In genomic region chr15:90031231-90031791, GRCh38 we compare ENCODE assay signal across 9 cellular contexts. TPM values are rescaled to one million over a fixed set of nuclear protein-coding genes. Genes with fewer than 3 reads are reported as not detected.
DNase-seq lines count a peak whose midpoint lies in the region; ATAC-seq, FAIRE-seq and TF ChIP-seq lines count a peak whose summit lies in the region.
"Had no signal": no experiment of that assay in that cellular context is flagged by ENCODE, and none has a peak within 500 bp of the region (broad histone marks: within the 10 kb centered on the region; RNA-seq: fewer than 3 reads in every experiment).

No MANE protein-coding gene starts in this region.

- H3K27me3 Mint-ChIP-seq in activated naive CD4-positive, alpha-beta T cell treated with anti-CD3 and anti-CD28 coated beads, Interleukin-2, amount 10 ng/mL, durations not matched to agents 7 days and 5 days, result no peaks in the 10 kb centered on the region
- H3K27me3 Mint-ChIP-seq: brain had no signal

- no peak overlapping the region for H2BK15ac ChIP-seq in H1 (ENCODE audit: low read length)

- no peak overlapping the region for H3K23ac ChIP-seq in H1 (ENCODE audit: insufficient read length)

- no peak overlapping the region for H3K4me3 ChIP-seq in H1 (ENCODE audit: extremely low read depth in 1 of 4, insufficient read depth in 2 of 4, low read depth in 3 of 4, low read length in 4 of 4)
- H3K4me3 ChIP-seq in skin epidermis, result no peak overlapping the region

- H2BK5ac ChIP-seq in H1 (ENCODE audit: low read depth, low read length), result no peak overlapping the region

- no peaks in the 10 kb centered on the region for H3K27me3 ChIP-seq in H1 (replicated peaks in 1 of 4; ENCODE audit: control insufficient read depth in 3 of 4, extremely low read depth in 1 of 4, insufficient read depth in 3 of 4, low read length in 3 of 4)

- 75% methylated on average over 8 of the region's 8 CpGs; no CpG with 5 or more reads in 1 of the 2 experiments for WGBS in H1 (ENCODE audit: extremely low coverage in 1 of 2, insufficient coverage in 1 of 2, insufficient read length in 1 of 2, insufficient replicate concordance in 2 of 2, low coverage in 1 of 2, low lambda C conversion rate in 2 of 2, missing lambda C conversion rate in 1 of 2), 2 experiments

- TF ChIP-seq EP300 in H1 (IDR thresholded peaks at IDR 0.05; ENCODE audit: borderline replicate concordance in 1 of 2, low read depth in 2 of 2, low read length in 2 of 2), result no peak

- H3K27ac Mint-ChIP-seq in activated naive CD4-positive, alpha-beta T cell treated with anti-CD3 and anti-CD28 coated beads, Interleukin-2, amount 10 ng/mL, durations not matched to agents 7 days and 5 days, result peak overlapping the region; percentile 84

- no peak for TF ChIP-seq CTCF in H1 (IDR thresholded peaks at IDR 0.05; ENCODE audit: control extremely low read depth in 1 of 3, insufficient read depth in 1 of 3, low read depth in 1 of 3, low read length in 3 of 3)

- no peak overlapping the region for H2BK120ac ChIP-seq in H1 (replicated peaks; ENCODE audit: low read depth, low read length)

- no peak overlapping the region for H3K4me2 ChIP-seq in H1 (ENCODE audit: insufficient read depth in 1 of 2, low read depth in 2 of 2, low read length in 2 of 2)

- H3K18ac ChIP-seq in H1 (ENCODE audit: extremely low read depth, low read length), result 0 out of 2 replicates have a peak overlapping the region, but pooled peaks have one; percentile 43

- no peak for TF ChIP-seq POLR2A in H1 (IDR thresholded peaks at IDR 0.05; ENCODE audit: control extremely low read depth in 1 of 2, low read depth in 2 of 2, low read length in 2 of 2)

- peaks cover 0 to 16% (median 5%) of the 10 kb centered on the region in 4 experiments; a peak in 4 of 7 replicates for H3K4me1 ChIP-seq in H1 (replicated peaks in 1 of 4; ENCODE audit: control insufficient read depth in 3 of 4, insufficient read depth in 4 of 4, low read length in 3 of 4)

- H3K36me3 Mint-ChIP-seq in activated naive CD4-positive, alpha-beta T cell treated with anti-CD3 and anti-CD28 coated beads, Interleukin-2, amount 10 ng/mL, durations not matched to agents 7 days and 5 days, result peaks cover 13% of the 10 kb centered on the region

- peak; percentile 90 for ATAC-seq in HG02623 (IDR thresholded peaks at IDR 0.05; ENCODE audit: unreplicated experiment)

- H3K36me3 ChIP-seq in H1 (ENCODE audit: control insufficient read depth in 2 of 4, insufficient read depth in 4 of 4, low read length in 3 of 4), result no peaks in the 10 kb centered on the region

- H2BK12ac ChIP-seq in H1 (ENCODE audit: low read depth, low read length), result no peak overlapping the region

- TF ChIP-seq RAD21 in H1 (IDR thresholded peaks at IDR 0.05 in 1 of 2, conservative IDR thresholded peaks at IDR 0.05 in 1 of 2; ENCODE audit: low read depth in 2 of 2, low read length in 2 of 2), result no peak

- peaks cover 7% of the 10 kb centered on the region for H3K9me3 Mint-ChIP-seq in activated naive CD4-positive, alpha-beta T cell treated with anti-CD3 and anti-CD28 coated beads, Interleukin-2, amount 10 ng/mL, durations not matched to agents 7 days and 5 days

- peaks cover 2 to 3% of the 10 kb centered on the region in 2 experiments for H4K20me1 ChIP-seq in H1 (replicated peaks in 1 of 2; ENCODE audit: control insufficient read depth in 1 of 2, insufficient read depth in 2 of 2, low read length in 2 of 2)

- FAIRE-seq in H1 (lab: Jason Lieb, UNC), result no peak

- peaks cover 62% of the 10 kb centered on the region for H3K4me1 Mint-ChIP-seq in activated naive CD4-positive, alpha-beta T cell treated with anti-CD3 and anti-CD28 coated beads, Interleukin-2, amount 10 ng/mL, durations not matched to agents 7 days and 5 days

- H3K56ac ChIP-seq in H1 (replicated peaks; ENCODE audit: insufficient read length, low read depth, low read length), result no peak overlapping the region

- H2AK5ac ChIP-seq in H1 (ENCODE audit: low read depth, low read length), result no peak overlapping the region

- no peaks in the 10 kb centered on the region for H3K9me3 ChIP-seq in H1 (ENCODE audit: insufficient read depth in 2 of 2, low read depth in 1 of 2, low read length in 1 of 2)

- CTCF ChIA-PET in activated naive CD4-positive, alpha-beta T cell treated with anti-CD3 and anti-CD28 coated beads, Interleukin-2, amount 10 ng/mL, durations not matched to agents 7 days and 5 days (lab: Charles Lee), result interaction anchor here (5.3 kb wide), 1 partner anchor 39 kb away, joined by 17 read pairs; no protein-coding TSS in a partner anchor
- CTCF ChIA-PET in H1 (lab: Charles Lee; ENCODE audit: partially characterized antibody), result interaction anchor here (1.0 to 2.1 kb wide), 9 partner anchors 8 to 60 kb away, joined by 3 to 5 read pairs (median 3); no protein-coding TSS in a partner anchor

- peaks cover 2% of the 10 kb centered on the region; the same call in 1 of the 2 replicates for H3K23me2 ChIP-seq in H1 (ENCODE audit: low read depth, low read length)

- H3K14ac ChIP-seq in H1 (ENCODE audit: insufficient read length), result no peak overlapping the region

- peaks cover 2% of the 10 kb centered on the region; the same call in 1 of the 2 replicates for H3K79me1 ChIP-seq in H1 (ENCODE audit: low read depth, low read length)

- H3K27ac ChIP-seq in H1 (ENCODE audit: low read depth, low read length) (no peak overlapping the region), skin epidermis (peak overlapping the region in 16 of 21 experiments; percentile 1 to 87 (median 54))

- no peak overlapping the region for H3K4ac ChIP-seq in H1 (replicated peaks; ENCODE audit: insufficient read length, low read depth, low read length)

- POLR2A ChIA-PET in H1 (lab: Charles Lee; ENCODE audit: partially characterized antibody), result interaction anchor here (1.4 to 1.8 kb wide), 2 partner anchors 18 to 28 kb away, joined by 4 to 5 read pairs; no protein-coding TSS in a partner anchor

- H4K91ac ChIP-seq in H1 (replicated peaks; ENCODE audit: insufficient read length, low read length), result no peak overlapping the region

- no peak overlapping the region for H4K5ac ChIP-seq in H1 (ENCODE audit: insufficient read length, low read depth, low read length)

- H3K9ac ChIP-seq in H1 (replicated peaks in 1 of 4; ENCODE audit: extremely low read depth in 1 of 4, low read depth in 3 of 4, low read length in 3 of 4), result no peak overlapping the region

- peaks cover 0 to 8% of the 10 kb centered on the region in 2 experiments; a peak in 1 of 4 replicates for H3K79me2 ChIP-seq in H1 (ENCODE audit: control insufficient read depth in 1 of 2, insufficient read depth in 2 of 2, low read length in 2 of 2)

- DNase-seq in activated naive CD4-positive, alpha-beta T cell treated with anti-CD3 and anti-CD28 coated beads, Interleukin-2, amount 10 ng/mL, durations not matched to agents 7 days and 5 days, result peak; percentile 36
- DNase-seq in activated naive CD4-positive, alpha-beta T cell treated with anti-CD3 and anti-CD28 coated beads, Interleukin-2, amount 50 U/mL, for 16 hours, result no peak
- peak; percentile 35 for DNase-seq in NCI-H526 treated with DMSO at 0.1 percent for 48 hours (lab: John Stamatoyannopoulos, UW)
- DNase-seq in H1 (ENCODE audit: low read depth in 1 of 2, low spot score in 2 of 2), result no peak
- DNase-seq in superior temporal gyrus (ENCODE audit: extremely low spot score), result no peak
- no peak for DNase-seq in cerebellum (ENCODE audit: low spot score)

- no peak overlapping the region for H2AFZ ChIP-seq in H1 (ENCODE audit: low read length)

- H2BK20ac ChIP-seq in H1 (ENCODE audit: low read length), result no peak overlapping the region

- no peak overlapping the region for H3K4me3 Mint-ChIP-seq in activated naive CD4-positive, alpha-beta T cell treated with anti-CD3 and anti-CD28 coated beads, Interleukin-2, amount 10 ng/mL, durations not matched to agents 7 days and 5 days
- H3K4me3 Mint-ChIP-seq: brain had no signal

- H4K8ac ChIP-seq in H1 (ENCODE audit: extremely low read depth, insufficient read depth, low read length), result no peak overlapping the region

TF ChIP-seq in H1, 55 proteins besides CTCF, POLR2A, EP300 and RAD21:
- TF ChIP-seq KDM4A (IDR thresholded peaks at IDR 0.05; ENCODE audit: low read depth, low read length, severe bottlenecking) (no peak), SUZ12 (IDR thresholded peaks at IDR 0.05; ENCODE audit: low read length) (no peak), EGR1 (IDR thresholded peaks at IDR 0.05; ENCODE audit: borderline replicate concordance, low read depth, low read length) (no peak)

RNA-seq across cellular contexts. Expression of gene ZNF710, which starts 30.2 kb away (rescaled TPM):
- total RNA-seq in H1 (2021; fragmentation: NEBNext Ultra II Directional; extraction: Animal tissue kit (Norgen Biotek cat#: 25700)), result 24.0 and 26.2 TPM in 2 replicates
- 10.5 and 14.4 TPM in 2 replicates for polyA plus RNA-seq in H1 (2011; rRNA removed)
- polyA plus RNA-seq in H1 (2011; cell fraction: cytosol; rRNA removed), result 6.5 TPM
- 10.5 TPM for polyA plus RNA-seq in H1 (2011; cell fraction: nucleus; rRNA removed)
- polyA plus RNA-seq in H1 (2012, experiment 1 of 2), result 11.0 to 19.6 TPM (median 12.4 TPM) in 4 replicates
- 9.9 TPM for polyA plus RNA-seq in H1 (2012, experiment 2 of 2)
- 23.2 TPM for polyA plus RNA-seq in H1 (2013, experiment 1 of 2)
- 23.2 TPM for polyA plus RNA-seq in H1 (2013, experiment 2 of 2)
- polyA minus RNA-seq in H1 (2011; rRNA and poly(A)+ RNA removed), result 6.9 and 11.7 TPM in 2 replicates
- polyA minus RNA-seq in H1 (2011; cell fraction: cytosol; rRNA and poly(A)+ RNA removed), result 15.3 TPM
- 7.6 TPM for polyA minus RNA-seq in H1 (2011; cell fraction: nucleus; rRNA and poly(A)+ RNA removed)
- total RNA-seq in cerebellum, result 14.0 TPM

Comparison
In these comparisons a context has a peak if more than half of its experiments do, and no peak if none do; other contexts are left out.
1. DNase-seq: peak in activated naive CD4-positive, alpha-beta T cell treated with anti-CD3 and anti-CD28 coated beads, Interleukin-2, amount 10 ng/mL, durations not matched to agents 7 days and 5 days (single experiment) and NCI-H526 treated with DMSO at 0.1 percent for 48 hours (single experiment); none in activated naive CD4-positive, alpha-beta T cell treated with anti-CD3 and anti-CD28 coated beads, Interleukin-2, amount 50 U/mL, for 16 hours (single experiment), H1 (0 of 2), superior temporal gyrus (single experiment) and cerebellum (single experiment).